1 cellular context compared by ENCODE assay signal in genomic region chr10:96090463-96090800, GRCh38.
TF ChIP-seq lines count a peak whose summit lies in the region.

No MANE protein-coding gene starts in this region.

TF ChIP-seq in GM12878, 131 proteins besides CTCF, POLR2A, EP300 and RAD21 (continued from another document):
- no peak for TF ChIP-seq E4F1 (IDR thresholded peaks at IDR 0.05; ENCODE audit: borderline replicate concordance, partially characterized antibody)
- TF ChIP-seq NKRF (conservative IDR thresholded peaks at IDR 0.05): no peak
- no peak for TF ChIP-seq CBX5 (IDR thresholded peaks at IDR 0.05; ENCODE audit: low read depth)
- TF ChIP-seq ETV6 (conservative IDR thresholded peaks at IDR 0.05 in 1 of 2, IDR thresholded peaks at IDR 0.05 in 1 of 2; ENCODE audit: borderline replicate concordance in 1 of 2, low read depth in 1 of 2): no peak
- TF ChIP-seq KAT2A (conservative IDR thresholded peaks at IDR 0.05; ENCODE audit: control insufficient read depth, low read depth, low read length): no peak
- no peak for TF ChIP-seq IKZF2 (IDR thresholded peaks at IDR 0.05)
- TF ChIP-seq IRF5 (IDR thresholded peaks at IDR 0.05; ENCODE audit: borderline replicate concordance): no peak
- TF ChIP-seq ELK1 (IDR thresholded peaks at IDR 0.05; ENCODE audit: low read depth, low read length): no peak
- TF ChIP-seq CHD4 (IDR thresholded peaks at IDR 0.05): no peak
- no peak for TF ChIP-seq BCLAF1 (IDR thresholded peaks at IDR 0.05)
- no peak for TF ChIP-seq ZNF24 (IDR thresholded peaks at IDR 0.05)
- TF ChIP-seq CEBPB (IDR thresholded peaks at IDR 0.05; ENCODE audit: borderline replicate concordance in 1 of 2, low read depth in 2 of 2, low read length in 2 of 2): no peak
- no peak for TF ChIP-seq ZSCAN29 (IDR thresholded peaks at IDR 0.05)
- TF ChIP-seq RBBP5 (conservative IDR thresholded peaks at IDR 0.05): no peak
- TF ChIP-seq MTA3 (IDR thresholded peaks at IDR 0.05; ENCODE audit: borderline replicate concordance, low read length): 0 out of 2 replicates have a peak, but pooled peaks have one; percentile 5
- TF ChIP-seq SMAD5 (IDR thresholded peaks at IDR 0.05; ENCODE audit: low read depth): no peak
- TF ChIP-seq JUND (IDR thresholded peaks at IDR 0.05; ENCODE audit: low read depth, low read length): no peak
- no peak for TF ChIP-seq LARP7 (IDR thresholded peaks at IDR 0.05)
- 0 out of 2 replicates have a peak, but pooled peaks have one; percentile 6 for TF ChIP-seq ATF7 (IDR thresholded peaks at IDR 0.05; ENCODE audit: low read depth)
- TF ChIP-seq SIN3A (IDR thresholded peaks at IDR 0.05; ENCODE audit: low read depth, low read length): no peak
- no peak for TF ChIP-seq SMARCA5 (IDR thresholded peaks at IDR 0.05)
- TF ChIP-seq SIX5 (IDR thresholded peaks at IDR 0.05; ENCODE audit: low read depth, low read length, severe bottlenecking): no peak
- no peak for TF ChIP-seq EGR1 (IDR thresholded peaks at IDR 0.05; ENCODE audit: borderline replicate concordance in 1 of 2, low read depth in 2 of 2, low read length in 2 of 2)
- 0 out of 2 replicates have a peak, but pooled peaks have one; percentile 68 for TF ChIP-seq EZH2 (IDR thresholded peaks at IDR 0.05; ENCODE audit: borderline replicate concordance, control insufficient read depth, low read depth, low read length)
- TF ChIP-seq ZBTB33 (IDR thresholded peaks at IDR 0.05): peak; percentile 75
- no peak for TF ChIP-seq NR2F1 (conservative IDR thresholded peaks at IDR 0.05)
- no peak for TF ChIP-seq SREBF1 (IDR thresholded peaks at IDR 0.05; ENCODE audit: low read length)
- 0 out of 2 replicates have a peak, but pooled peaks have one; percentile 7 for TF ChIP-seq HDGF (IDR thresholded peaks at IDR 0.05)
- no peak for TF ChIP-seq ZBED1 (IDR thresholded peaks at IDR 0.05; ENCODE audit: borderline replicate concordance)
- no peak; the same call in 1 of the 2 replicates for TF ChIP-seq MLLT1 (IDR thresholded peaks at IDR 0.05)
